ENCODE assay signal across 3 cellular contexts in the genomic region with DNA sequence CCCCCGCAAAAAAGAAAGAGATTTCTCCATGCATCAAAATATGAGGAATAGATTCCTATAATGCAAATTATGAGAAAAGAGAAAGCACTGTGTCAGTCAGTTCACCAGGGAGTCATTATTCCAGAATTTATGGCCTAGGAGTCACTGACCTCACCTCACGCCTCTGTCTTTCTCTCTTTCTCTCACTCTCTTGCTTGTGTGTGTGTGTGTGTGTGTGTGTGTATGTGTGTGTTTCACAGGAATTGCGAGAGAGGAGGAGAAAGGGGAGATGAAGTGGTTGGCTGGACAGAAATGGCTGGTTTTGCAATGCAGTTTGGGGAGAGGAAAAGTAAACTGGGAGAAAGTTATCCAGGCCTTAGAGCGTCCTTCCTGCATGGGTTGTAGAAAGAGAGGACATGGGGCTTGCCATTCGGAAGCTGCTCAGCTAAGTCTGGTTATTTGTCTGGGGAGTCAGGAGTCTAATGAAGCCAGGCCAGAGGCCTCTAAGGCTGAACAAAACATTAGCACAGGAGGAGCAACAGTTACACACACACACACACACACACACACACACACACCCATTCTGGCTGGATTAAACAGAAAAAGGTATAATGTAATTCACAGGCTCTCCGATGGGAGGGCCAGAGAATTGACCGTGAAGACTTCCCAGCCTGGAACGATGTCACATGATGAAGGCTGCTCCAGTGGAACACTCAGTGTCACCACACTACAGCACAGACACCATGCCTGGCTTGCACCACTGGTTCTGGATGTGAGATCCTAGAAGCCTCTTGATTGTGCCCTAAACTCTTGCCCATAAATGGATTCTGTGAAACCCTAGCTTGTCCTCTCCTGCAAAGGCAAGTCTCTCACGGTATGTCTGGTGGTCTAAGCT.
A peak's percentile ranks its signal among the peaks of the same experiment; 100 is the strongest.
TF ChIP-seq lines count a peak whose summit lies in the region.

No MANE protein-coding gene starts in this region.

TF ChIP-seq in HEK293T, 16 proteins besides CTCF, POLR2A, EP300 and RAD21:
- no peak for TF ChIP-seq ZNF384 (IDR thresholded peaks at IDR 0.05)
- TF ChIP-seq, protein P1, sequence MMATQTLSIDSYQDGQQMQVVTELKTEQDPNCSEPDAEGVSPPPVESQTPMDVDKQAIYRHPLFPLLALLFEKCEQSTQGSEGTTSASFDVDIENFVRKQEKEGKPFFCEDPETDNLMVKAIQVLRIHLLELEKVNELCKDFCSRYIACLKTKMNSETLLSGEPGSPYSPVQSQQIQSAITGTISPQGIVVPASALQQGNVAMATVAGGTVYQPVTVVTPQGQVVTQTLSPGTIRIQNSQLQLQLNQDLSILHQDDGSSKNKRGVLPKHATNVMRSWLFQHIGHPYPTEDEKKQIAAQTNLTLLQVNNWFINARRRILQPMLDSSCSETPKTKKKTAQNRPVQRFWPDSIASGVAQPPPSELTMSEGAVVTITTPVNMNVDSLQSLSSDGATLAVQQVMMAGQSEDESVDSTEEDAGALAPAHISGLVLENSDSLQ (IDR thresholded peaks at IDR 0.05): 0 out of 2 replicates have a peak, but pooled peaks have one; percentile 21
- TF ChIP-seq FOXK2 (IDR thresholded peaks at IDR 0.05): no peak
- TF ChIP-seq ELF4 (IDR thresholded peaks at IDR 0.05): no peak
- no peak for TF ChIP-seq SP1 (IDR thresholded peaks at IDR 0.05)

TF ChIP-seq in K562, 482 proteins besides CTCF, POLR2A, EP300 and RAD21:
- no peak for TF ChIP-seq BCLAF1 (IDR thresholded peaks at IDR 0.05; ENCODE audit: borderline replicate concordance in 1 of 2, control insufficient read depth in 1 of 2, low read depth in 2 of 2, low read length in 1 of 2)
- TF ChIP-seq GATAD2A (IDR thresholded peaks at IDR 0.05): no peak
- TF ChIP-seq SIRT6 (IDR thresholded peaks at IDR 0.05; ENCODE audit: low read depth, low read length): no peak
- TF ChIP-seq EZH2 (IDR thresholded peaks at IDR 0.05; ENCODE audit: borderline replicate concordance, low read depth, low read length): no peak
- no peak for TF ChIP-seq MTA3 (IDR thresholded peaks at IDR 0.05; ENCODE audit: borderline replicate concordance)
- no peak for TF ChIP-seq ZNF561 (CRISPR knock-in tag; conservative IDR thresholded peaks at IDR 0.05)
- no peak for TF ChIP-seq NFXL1 (CRISPR knock-in tag; IDR thresholded peaks at IDR 0.05)
- no peak for TF ChIP-seq SMAD2 (IDR thresholded peaks at IDR 0.05; ENCODE audit: low read depth, low read length)
- TF ChIP-seq ZNF785 (CRISPR knock-in tag; IDR thresholded peaks at IDR 0.05): no peak
- TF ChIP-seq BRCA1 (IDR thresholded peaks at IDR 0.05): no peak
- no peak for TF ChIP-seq BRCA1 (CRISPR knock-in tag; IDR thresholded peaks at IDR 0.05)
TF ChIP-seq in K562: peak in this region for 0.

TF ChIP-seq in liver, 16 proteins besides CTCF, POLR2A, EP300 and RAD21:
- TF ChIP-seq ATF3 (IDR thresholded peaks at IDR 0.05) (no peak), HNF4A (conservative IDR thresholded peaks at IDR 0.05) (peak; percentile 19 to 43), GABPA (IDR thresholded peaks at IDR 0.05 in 1 of 2, conservative IDR thresholded peaks at IDR 0.05 in 1 of 2) (no peak), RXRA (IDR thresholded peaks at IDR 0.05) (peak; percentile 80 to 91), SP1 (IDR thresholded peaks at IDR 0.05) (peak; percentile 37)
